Comparison of ENCODE assay signal across 39 cellular contexts in genomic region chr10:94220717-94221116, GRCh38.
"Had no signal": no experiment of that assay in that cellular context is flagged by ENCODE, and none has a peak within 500 bp of the region (broad histone marks: within the 10 kb centered on the region; RNA-seq: fewer than 3 reads in every experiment).

No MANE protein-coding gene starts in this region.

- H3K9me3 Mint-ChIP-seq: activated naive CD4-positive, alpha-beta T cell treated with anti-CD3 and anti-CD28 coated beads for 36 hours; activated naive CD4-positive, alpha-beta T cell treated with anti-CD3 and anti-CD28 coated beads, Interleukin-2, amount 10 ng/mL, durations not matched to agents 7 days and 5 days; activated naive CD4-positive, alpha-beta T cell treated with anti-CD3 and anti-CD28 coated beads, Interleukin-2, amount 50 U/mL, for 24 hours; activated naive CD4-positive, alpha-beta T cell treated with anti-CD3 and anti-CD28 coated beads, Interleukin-2, amount 50 U/mL, for 72 hours; activated naive CD8-positive, alpha-beta T cell treated with anti-CD3 and anti-CD28 coated beads for 36 hours; activated naive CD8-positive, alpha-beta T cell treated with anti-CD3 and anti-CD28 coated beads, Interleukin-2, amount 10 ng/mL, durations not matched to agents 7 days and 5 days; activated naive CD8-positive, alpha-beta T cell treated with anti-CD3 and anti-CD28 coated beads, Interleukin-2, amount 50 U/mL, for 24 hours; activated T-cell treated with anti-CD3 and anti-CD28 coated beads, Interleukin-2, amount 50 U/mL, for 24 hours; activated T-cell treated with anti-CD3 and anti-CD28 coated beads, Interleukin-2, amount 50 U/mL, for 4 hours; activated T-cell treated with anti-CD3 and anti-CD28 coated beads, Interleukin-2, amount 50 U/mL, for 72 hours; activated T-helper 1 cell treated with anti-CD3 and anti-CD28 coated beads, Interleukin-12 subunit alpha, Interleukin-12 subunit beta, Interleukin-2, Interleukin-4 antibody, amounts not matched to agents 30 ng/mL and 10 ng/mL and 1 ng/mL, durations not matched to agents 14 hours and 24 hours and 36 hours; activated T-helper 2 cell treated with anti-CD3 and anti-CD28 coated beads, Interferon-gamma antibody, Interleukin-2, Interleukin-4, amounts not matched to agents 10 μg/mL and 5 μg/mL and 100 μg/mL, durations not matched to agents 14 hours and 24 hours and 36 hours; central memory CD8-positive, alpha-beta T cell had no signal

- H3K27me3 ChIP-seq: adrenal gland, ascending aorta, brain microvascular endothelial cell, breast epithelium, cardiac muscle cell had no signal

- H3K4me3 ChIP-seq: adrenal gland, ascending aorta, breast epithelium, cardiac muscle cell had no signal

- H3K27ac ChIP-seq: adrenal gland, brain microvascular endothelial cell, breast epithelium, cardiac muscle cell had no signal

- H3K27ac Mint-ChIP-seq: activated naive CD4-positive, alpha-beta T cell treated with anti-CD3 and anti-CD28 coated beads for 36 hours; activated naive CD4-positive, alpha-beta T cell treated with anti-CD3 and anti-CD28 coated beads, Interleukin-2, amount 10 ng/mL, durations not matched to agents 7 days and 5 days; activated naive CD4-positive, alpha-beta T cell treated with anti-CD3 and anti-CD28 coated beads, Interleukin-2, amount 50 U/mL, for 24 hours; activated naive CD4-positive, alpha-beta T cell treated with anti-CD3 and anti-CD28 coated beads, Interleukin-2, amount 50 U/mL, for 72 hours; activated naive CD8-positive, alpha-beta T cell; activated naive CD8-positive, alpha-beta T cell treated with anti-CD3 and anti-CD28 coated beads for 36 hours; activated naive CD8-positive, alpha-beta T cell treated with anti-CD3 and anti-CD28 coated beads, Interleukin-2, amount 10 ng/mL, durations not matched to agents 7 days and 5 days; activated naive CD8-positive, alpha-beta T cell treated with anti-CD3 and anti-CD28 coated beads, Interleukin-2, amount 50 U/mL, for 24 hours; activated T-cell treated with anti-CD3 and anti-CD28 coated beads, Interleukin-2, amount 50 U/mL, for 24 hours; activated T-cell treated with anti-CD3 and anti-CD28 coated beads, Interleukin-2, amount 50 U/mL, for 72 hours; activated T-helper 1 cell treated with anti-CD3 and anti-CD28 coated beads, Interleukin-12 subunit alpha, Interleukin-12 subunit beta, Interleukin-2, Interleukin-4 antibody, amounts not matched to agents 30 ng/mL and 10 ng/mL and 1 ng/mL, durations not matched to agents 14 hours and 24 hours and 36 hours; activated T-helper 17 cell treated with anti-CD3 and anti-CD28 coated beads, Interleukin-2, amount 50 U/mL, for 72 hours; activated T-helper 2 cell treated with anti-CD3 and anti-CD28 coated beads, Interferon-gamma antibody, Interleukin-2, Interleukin-4, amounts not matched to agents 10 μg/mL and 5 μg/mL and 100 μg/mL, durations not matched to agents 14 hours and 24 hours and 36 hours; brain had no signal

- H3K27me3 Mint-ChIP-seq: activated naive CD4-positive, alpha-beta T cell treated with anti-CD3 and anti-CD28 coated beads, Interleukin-2, amount 10 ng/mL, durations not matched to agents 7 days and 5 days; activated naive CD8-positive, alpha-beta T cell treated with anti-CD3 and anti-CD28 coated beads, Interleukin-2, amount 50 U/mL, for 24 hours; brain; central memory CD8-positive, alpha-beta T cell had no signal

- H3K4me1 ChIP-seq: breast epithelium had no signal

- FAIRE-seq: astrocyte, bronchial epithelial cell, colon had no signal

- ATAC-seq: activated naive CD4-positive, alpha-beta T cell treated with anti-CD3 and anti-CD28 coated beads, Interleukin-2, amount 50 U/mL, for 72 hours; activated naive CD8-positive, alpha-beta T cell treated with anti-CD3 and anti-CD28 coated beads, Interleukin-2, amount 50 U/mL, for 24 hours; activated T-cell treated with anti-CD3 and anti-CD28 coated beads, Interleukin-2, amount 50 U/mL, for 4 hours; activated T-cell treated with anti-CD3 and anti-CD28 coated beads, Interleukin-2, amount 50 U/mL, for 72 hours; activated T-helper 17 cell treated with anti-CD3 and anti-CD28 coated beads, Interleukin-2, amount 50 U/mL, for 72 hours had no signal

- H3K36me3 Mint-ChIP-seq: activated naive CD4-positive, alpha-beta T cell treated with anti-CD3 and anti-CD28 coated beads, Interleukin-2, amount 10 ng/mL, durations not matched to agents 7 days and 5 days; activated naive CD4-positive, alpha-beta T cell treated with anti-CD3 and anti-CD28 coated beads, Interleukin-2, amount 50 U/mL, for 24 hours; activated naive CD4-positive, alpha-beta T cell treated with anti-CD3 and anti-CD28 coated beads, Interleukin-2, amount 50 U/mL, for 72 hours; activated naive CD8-positive, alpha-beta T cell; activated naive CD8-positive, alpha-beta T cell treated with anti-CD3 and anti-CD28 coated beads for 36 hours; activated naive CD8-positive, alpha-beta T cell treated with anti-CD3 and anti-CD28 coated beads, Interleukin-2, amount 10 ng/mL, durations not matched to agents 7 days and 5 days; brain had no signal

- DNase-seq: activated effector memory CD4-positive, alpha-beta T cell treated with anti-CD3 and anti-CD28 coated beads, Interleukin-2, amount 50 U/mL, for 16 hours; activated effector memory CD4-positive, alpha-beta T cell treated with Interleukin-2 at 50 U/mL for 16 hours; activated gamma-delta T cell; activated gamma-delta T cell treated with Interleukin-2 at 50 U/mL for 16 hours; activated naive CD4-positive, alpha-beta T cell; activated naive CD4-positive, alpha-beta T cell treated with anti-CD3 and anti-CD28 coated beads for 36 hours; activated naive CD4-positive, alpha-beta T cell treated with anti-CD3 and anti-CD28 coated beads, Interleukin-2, amount 10 ng/mL, durations not matched to agents 7 days and 5 days; activated naive CD4-positive, alpha-beta T cell treated with anti-CD3 and anti-CD28 coated beads, Interleukin-2, amount 50 U/mL, for 16 hours; activated naive CD4-positive, alpha-beta T cell treated with Interleukin-2 at 50 U/mL for 16 hours; activated naive CD8-positive, alpha-beta T cell treated with anti-CD3 and anti-CD28 coated beads for 36 hours; activated naive CD8-positive, alpha-beta T cell treated with anti-CD3 and anti-CD28 coated beads, Interleukin-2, amount 10 ng/mL, durations not matched to agents 7 days and 5 days; activated naive CD8-positive, alpha-beta T cell treated with anti-CD3 and anti-CD28 coated beads, Interleukin-2, amount 50 U/mL, for 24 hours; activated T-cell treated with anti-CD3 and anti-CD28 coated beads, Interleukin-2, amount 50 U/mL, for 24 hours; activated T-cell treated with anti-CD3 and anti-CD28 coated beads, Interleukin-2, amount 50 U/mL, for 4 hours; activated T-cell treated with anti-CD3 and anti-CD28 coated beads, Interleukin-2, amount 50 U/mL, for 48 hours; activated T-cell treated with anti-CD3 and anti-CD28 coated beads, Interleukin-2, amount 50 U/mL, for 72 hours; adrenal gland; amniotic stem cell; amygdala; anterior cingulate cortex; aorta; brain microvascular endothelial cell; caudate nucleus; central memory CD4-positive, alpha-beta T cell; cerebellar nuclear complex had no signal

- H3K4me1 Mint-ChIP-seq: activated naive CD4-positive, alpha-beta T cell treated with anti-CD3 and anti-CD28 coated beads, Interleukin-2, amount 10 ng/mL, durations not matched to agents 7 days and 5 days; activated naive CD4-positive, alpha-beta T cell treated with anti-CD3 and anti-CD28 coated beads, Interleukin-2, amount 50 U/mL, for 24 hours; activated naive CD8-positive, alpha-beta T cell treated with anti-CD3 and anti-CD28 coated beads for 36 hours; activated naive CD8-positive, alpha-beta T cell treated with anti-CD3 and anti-CD28 coated beads, Interleukin-2, amount 10 ng/mL, durations not matched to agents 7 days and 5 days; activated naive CD8-positive, alpha-beta T cell treated with anti-CD3 and anti-CD28 coated beads, Interleukin-2, amount 50 U/mL, for 24 hours; activated T-helper 17 cell treated with anti-CD3 and anti-CD28 coated beads, Interleukin-2, amount 50 U/mL, for 72 hours; brain; central memory CD8-positive, alpha-beta T cell had no signal

- H3K4me3 Mint-ChIP-seq: activated naive CD4-positive, alpha-beta T cell treated with anti-CD3 and anti-CD28 coated beads for 36 hours; activated naive CD4-positive, alpha-beta T cell treated with anti-CD3 and anti-CD28 coated beads, Interleukin-2, amount 10 ng/mL, durations not matched to agents 7 days and 5 days; activated naive CD4-positive, alpha-beta T cell treated with anti-CD3 and anti-CD28 coated beads, Interleukin-2, amount 50 U/mL, for 24 hours; activated naive CD8-positive, alpha-beta T cell; activated naive CD8-positive, alpha-beta T cell treated with anti-CD3 and anti-CD28 coated beads for 36 hours; activated naive CD8-positive, alpha-beta T cell treated with anti-CD3 and anti-CD28 coated beads, Interleukin-2, amount 10 ng/mL, durations not matched to agents 7 days and 5 days; activated naive CD8-positive, alpha-beta T cell treated with anti-CD3 and anti-CD28 coated beads, Interleukin-2, amount 50 U/mL, for 24 hours; activated T-cell treated with anti-CD3 and anti-CD28 coated beads, Interleukin-2, amount 50 U/mL, for 24 hours; activated T-cell treated with anti-CD3 and anti-CD28 coated beads, Interleukin-2, amount 50 U/mL, for 4 hours; activated T-cell treated with anti-CD3 and anti-CD28 coated beads, Interleukin-2, amount 50 U/mL, for 72 hours; activated T-helper 1 cell treated with anti-CD3 and anti-CD28 coated beads, Interleukin-12 subunit alpha, Interleukin-12 subunit beta, Interleukin-2, Interleukin-4 antibody, amounts not matched to agents 30 ng/mL and 10 ng/mL and 1 ng/mL, durations not matched to agents 14 hours and 24 hours and 36 hours; activated T-helper 17 cell treated with anti-CD3 and anti-CD28 coated beads, Interleukin-2, amount 50 U/mL, for 72 hours; brain; central memory CD8-positive, alpha-beta T cell had no signal

- H3K9me3 ChIP-seq: adrenal gland, ascending aorta, breast epithelium had no signal

- H3K36me3 ChIP-seq: adrenal gland, ascending aorta, brain microvascular endothelial cell, breast epithelium, cardiac muscle cell had no signal
